In the genomic region with DNA sequence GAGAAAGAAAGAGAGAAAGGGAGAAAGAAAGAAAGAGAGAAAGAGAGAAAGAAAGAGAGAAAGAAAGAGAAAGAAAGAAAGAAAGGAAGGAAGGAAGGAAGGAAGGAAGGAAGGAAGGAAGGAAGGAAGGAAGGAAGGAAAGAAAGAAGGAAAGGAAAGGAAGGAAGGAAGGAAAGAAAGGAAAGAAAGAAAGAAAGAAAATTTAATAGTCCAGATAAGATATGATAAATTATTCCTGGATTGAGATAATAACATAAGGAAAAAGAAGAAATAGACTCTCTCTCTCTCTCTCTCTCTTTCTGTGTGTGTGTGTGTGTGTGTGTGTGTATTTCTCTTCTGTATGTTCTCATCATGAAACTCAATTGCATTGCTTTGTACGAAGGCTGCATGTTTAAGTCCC, we compare ENCODE assay signal across 1 cellular context.
TF ChIP-seq lines count a peak whose summit lies in the region.

No MANE protein-coding gene starts in this region.

TF ChIP-seq in HEK293, 187 proteins besides CTCF, POLR2A, EP300 and RAD21 (continued from another document):
- TF ChIP-seq, protein P1, sequence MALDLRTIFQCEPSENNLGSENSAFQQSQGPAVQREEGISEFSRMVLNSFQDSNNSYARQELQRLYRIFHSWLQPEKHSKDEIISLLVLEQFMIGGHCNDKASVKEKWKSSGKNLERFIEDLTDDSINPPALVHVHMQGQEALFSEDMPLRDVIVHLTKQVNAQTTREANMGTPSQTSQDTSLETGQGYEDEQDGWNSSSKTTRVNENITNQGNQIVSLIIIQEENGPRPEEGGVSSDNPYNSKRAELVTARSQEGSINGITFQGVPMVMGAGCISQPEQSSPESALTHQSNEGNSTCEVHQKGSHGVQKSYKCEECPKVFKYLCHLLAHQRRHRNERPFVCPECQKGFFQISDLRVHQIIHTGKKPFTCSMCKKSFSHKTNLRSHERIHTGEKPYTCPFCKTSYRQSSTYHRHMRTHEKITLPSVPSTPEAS (tag by site-specific recombination; IDR thresholded peaks at IDR 0.05): peak; percentile 52
- TF ChIP-seq PRDM1 (tag by site-specific recombination; IDR thresholded peaks at IDR 0.05): peak; percentile 72
